In the genomic region with DNA sequence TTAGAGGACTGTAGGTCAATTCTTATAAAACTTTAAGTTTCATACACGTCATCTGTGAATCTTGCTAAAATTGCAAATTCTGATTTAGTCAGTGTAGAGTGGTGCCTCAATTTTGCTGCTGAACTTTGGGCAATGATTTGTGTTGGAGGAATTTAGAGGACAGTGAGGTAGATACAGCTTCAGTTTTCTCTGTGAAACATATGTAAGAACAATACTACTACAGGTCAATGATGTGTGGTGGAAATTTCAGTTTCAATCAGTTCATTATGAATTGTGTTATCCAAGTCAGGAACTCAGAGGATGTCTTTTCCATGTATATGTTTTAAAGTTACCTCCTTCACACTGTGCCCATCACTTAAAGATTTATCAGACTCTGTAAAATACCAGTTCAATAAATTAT, we compare ENCODE assay signal across 22 cellular contexts.
"Had no signal": no experiment of that assay in that cellular context is flagged by ENCODE, and none has a peak within 500 bp of the region (broad histone marks: within the 10 kb centered on the region; RNA-seq: fewer than 3 reads in every experiment).

No MANE protein-coding gene starts in this region.

- H3K4me3 Mint-ChIP-seq: naive thymus-derived CD8-positive, alpha-beta T cell; nephron progenitor cell; stimulated activated naive B cell treated with anti-CD40 and anti-IgM and Interleukin-4, amounts not matched to agents 10 μg/mL and 1 μg/mL and 100 μg/mL, for 72 hours; stimulated activated naive CD8-positive, alpha-beta T cell treated with anti-CD3 and anti-CD28 coated beads, Interleukin-15, Interleukin-2, amounts not matched to agents 100 ng/mL and 50 ng/mL, for 24 hours had no signal

- H3K4me2 ChIP-seq: hepatocyte had no signal

- H3K36me3 ChIP-seq: heart left ventricle, left lung, ovary, sigmoid colon, spleen, thoracic aorta, tibial nerve, upper lobe of left lung had no signal

- H3K27me3 Mint-ChIP-seq: naive thymus-derived CD8-positive, alpha-beta T cell; stimulated activated naive B cell treated with anti-CD40 and anti-IgM and Interleukin-4, amounts not matched to agents 10 μg/mL and 1 μg/mL and 100 μg/mL, for 72 hours; stimulated activated naive CD8-positive, alpha-beta T cell treated with anti-CD3 and anti-CD28 coated beads, Interleukin-15, Interleukin-2, amounts not matched to agents 100 ng/mL and 50 ng/mL, for 24 hours had no signal

- H3K27me3 ChIP-seq: dorsolateral prefrontal cortex, heart left ventricle, hepatocyte, left lung, ovary, sigmoid colon, spleen, tibial nerve, upper lobe of left lung had no signal

- DNase-seq: dorsolateral prefrontal cortex; effector CD4-positive, alpha-beta T cell; heart left ventricle; left cardiac atrium; left lung; mesendoderm; naive thymus-derived CD8-positive, alpha-beta T cell; nephron progenitor cell; occipital lobe; ovary; posterior cingulate gyrus; psoas muscle; right cardiac atrium; sigmoid colon; spleen; stimulated activated CD4-positive, alpha-beta T cell treated with anti-CD3 and anti-CD28 coated beads, Interleukin-4, amount 100 ng/mL, for 4 hours; stimulated activated naive B cell treated with anti-CD40 and anti-IgM and Interleukin-4, amounts not matched to agents 10 μg/mL and 1 μg/mL and 100 μg/mL, for 72 hours; upper lobe of left lung had no signal

- H3K27ac ChIP-seq: dorsolateral prefrontal cortex, heart left ventricle, hepatocyte, left lung, ovary, psoas muscle, sigmoid colon, spleen, thoracic aorta, tibial nerve, upper lobe of left lung had no signal

- H3K36me3 Mint-ChIP-seq: naive thymus-derived CD8-positive, alpha-beta T cell; stimulated activated naive B cell treated with anti-CD40 and anti-IgM and Interleukin-4, amounts not matched to agents 10 μg/mL and 1 μg/mL and 100 μg/mL, for 72 hours had no signal

- H3K9me3 ChIP-seq: left lung, ovary, psoas muscle, sigmoid colon, spleen, thoracic aorta, tibial nerve, upper lobe of left lung had no signal

- ATAC-seq: heart left ventricle; left cardiac atrium; left lung; naive thymus-derived CD8-positive, alpha-beta T cell; psoas muscle; right cardiac atrium; stimulated activated naive B cell treated with anti-CD40 and anti-IgM and Interleukin-4, amounts not matched to agents 10 μg/mL and 1 μg/mL and 100 μg/mL, for 72 hours had no signal

- H3K27ac Mint-ChIP-seq: naive thymus-derived CD8-positive, alpha-beta T cell; nephron progenitor cell; stimulated activated naive B cell treated with anti-CD40 and anti-IgM and Interleukin-4, amounts not matched to agents 10 μg/mL and 1 μg/mL and 100 μg/mL, for 72 hours; stimulated activated naive CD8-positive, alpha-beta T cell treated with anti-CD3 and anti-CD28 coated beads, Interleukin-15, Interleukin-2, amounts not matched to agents 100 ng/mL and 50 ng/mL, for 24 hours had no signal

- H3K4me1 Mint-ChIP-seq: naive thymus-derived CD8-positive, alpha-beta T cell; nephron progenitor cell; stimulated activated naive B cell treated with anti-CD40 and anti-IgM and Interleukin-4, amounts not matched to agents 10 μg/mL and 1 μg/mL and 100 μg/mL, for 72 hours had no signal

- H3K4me1 ChIP-seq: heart left ventricle, left lung, psoas muscle, sigmoid colon, spleen, tibial nerve, upper lobe of left lung had no signal

- H2AFZ ChIP-seq: hepatocyte had no signal

- H3K9me3 Mint-ChIP-seq: nephron progenitor cell; stimulated activated naive B cell treated with anti-CD40 and anti-IgM and Interleukin-4, amounts not matched to agents 10 μg/mL and 1 μg/mL and 100 μg/mL, for 72 hours had no signal

- H3K4me3 ChIP-seq: dorsolateral prefrontal cortex, heart left ventricle, hepatocyte, left lung, ovary, psoas muscle, sigmoid colon, spleen, thoracic aorta, tibial nerve, upper lobe of left lung had no signal
